8 cellular contexts compared by ENCODE assay signal in the genomic region with DNA sequence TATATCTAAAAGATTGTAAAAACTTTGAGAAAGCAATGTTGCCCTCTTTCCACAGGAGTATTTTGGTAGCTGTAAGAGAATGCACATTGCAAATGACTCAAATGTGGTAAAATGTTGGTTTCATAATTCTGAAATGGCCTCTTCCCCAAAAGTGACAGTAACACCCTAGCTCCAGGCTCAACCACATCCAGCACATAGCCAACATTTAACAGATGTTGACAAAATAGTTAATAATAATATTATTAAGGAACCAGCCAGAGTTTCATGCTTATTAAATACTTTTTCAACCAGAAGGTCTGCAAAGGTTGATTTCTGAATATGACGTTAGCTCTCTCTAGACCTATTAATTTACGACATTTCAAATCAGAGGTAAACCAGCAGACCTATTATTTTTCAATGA. TPM values are rescaled to one million over a fixed set of nuclear protein-coding genes. Genes with fewer than 3 reads are reported as not detected.
A peak's percentile ranks its signal among the peaks of the same experiment; 100 is the strongest.
DNase-seq lines count a peak whose midpoint lies in the region; ATAC-seq and TF ChIP-seq lines count a peak whose summit lies in the region.

No MANE protein-coding gene starts in this region.

- H3K4me1 Mint-ChIP-seq in brain: peaks cover 57% of the 10 kb centered on the region
- H3K4me1 Mint-ChIP-seq in natural killer cell treated with Interleukin-12 subunit alpha and Interleukin-12 subunit beta and Interleukin-15 and Interleukin-18, amount 100 ng/mL, for 72 hours (ENCODE audit: low read depth in 2 of 2): peaks cover 54 to 79% of the 10 kb centered on the region in 2 donors

- peak overlapping the region in 3 of 5 experiments; percentile 75 to 88 (median 86) for H3K4me3 Mint-ChIP-seq in brain
- H3K4me3 Mint-ChIP-seq in natural killer cell treated with Interleukin-12 subunit alpha and Interleukin-12 subunit beta and Interleukin-15 and Interleukin-18, amount 100 ng/mL, for 72 hours: peak overlapping the region; percentile 96

- peak overlapping the region; percentile 59 for H3K4me3 ChIP-seq in AG10803 (ENCODE audit: low read length)

- H3K36me3 Mint-ChIP-seq in brain: no peaks in the 10 kb centered on the region
- H3K36me3 Mint-ChIP-seq in natural killer cell treated with Interleukin-12 subunit alpha and Interleukin-12 subunit beta and Interleukin-15 and Interleukin-18, amount 100 ng/mL, for 72 hours: peaks cover 4% of the 10 kb centered on the region

- no peaks in the 10 kb centered on the region for H3K27me3 Mint-ChIP-seq in brain
- no peaks in the 10 kb centered on the region for H3K27me3 Mint-ChIP-seq in natural killer cell treated with Interleukin-12 subunit alpha and Interleukin-12 subunit beta and Interleukin-15 and Interleukin-18, amount 100 ng/mL, for 72 hours

- peak; percentile 71 for DNase-seq in AG10803 (ENCODE audit: low read depth)
- DNase-seq in natural killer cell treated with Interleukin-12 subunit alpha and Interleukin-12 subunit beta and Interleukin-15 and Interleukin-18, amount 100 ng/mL, for 72 hours (ENCODE audit: low spot score): peak; percentile 64
- DNase-seq in effector CD8-positive, alpha-beta T cell (lab: John Stamatoyannopoulos, UW): no peak
- DNase-seq in HK-2 (ENCODE audit: unreplicated experiment): no peak
- no peak for DNase-seq in activated gamma-delta T cell (lab: John Stamatoyannopoulos, UW)

- no peak for TF ChIP-seq CTCF in AG10803 (conservative IDR thresholded peaks at IDR 0.05; ENCODE audit: low read length)
- no peak for TF ChIP-seq CTCF in brain (conservative IDR thresholded peaks at IDR 0.05)

- peak overlapping the region in 2 of 5 experiments; percentile 81 to 90 for H3K27ac Mint-ChIP-seq in brain
- H3K27ac Mint-ChIP-seq in natural killer cell treated with Interleukin-12 subunit alpha and Interleukin-12 subunit beta and Interleukin-15 and Interleukin-18, amount 100 ng/mL, for 72 hours: peak overlapping the region; percentile 94 to 100

- H3K9me3 Mint-ChIP-seq in brain: no peaks in the 10 kb centered on the region
- H3K9me3 Mint-ChIP-seq in natural killer cell treated with Interleukin-12 subunit alpha and Interleukin-12 subunit beta and Interleukin-15 and Interleukin-18, amount 100 ng/mL, for 72 hours: no peaks in the 10 kb centered on the region

- ATAC-seq in GM19455 (IDR thresholded peaks at IDR 0.05; ENCODE audit: unreplicated experiment): peak; percentile 52
- peak; percentile 72 for ATAC-seq in HG03521 (IDR thresholded peaks at IDR 0.05; ENCODE audit: unreplicated experiment)
- ATAC-seq in natural killer cell treated with Interleukin-12 subunit alpha and Interleukin-12 subunit beta and Interleukin-15 and Interleukin-18, amount 100 ng/mL, for 72 hours: peak; percentile 82

RNA-seq across cellular contexts. Expression of gene ANXA1, which starts 1.3 kb away (rescaled TPM):
- polyA plus RNA-seq in brain (ENCODE audit: insufficient read depth, low read depth, low replicate concordance): 5.1 TPM
- 10 to 100 TPM; 26.4 to 37.0 TPM for total RNA-seq in natural killer cell treated with Interleukin-12 subunit alpha and Interleukin-12 subunit beta and Interleukin-15 and Interleukin-18, amount 100 ng/mL, for 72 hours

Comparison
In these comparisons a context has a peak if more than half of its experiments do, and no peak if none do; other contexts are left out.
1. DNase-seq: peak in AG10803 (single experiment) and natural killer cell treated with Interleukin-12 subunit alpha and Interleukin-12 subunit beta and Interleukin-15 and Interleukin-18, amount 100 ng/mL, for 72 hours (single experiment); none in effector CD8-positive, alpha-beta T cell (single experiment), HK-2 (single experiment) and activated gamma-delta T cell (single experiment).
2. Peak in every context shown above with its lines, with median percentiles within 50 percentile points of each other: ATAC-seq.